Comparison of ENCODE assay signal across 8 cellular contexts in the genomic region with DNA sequence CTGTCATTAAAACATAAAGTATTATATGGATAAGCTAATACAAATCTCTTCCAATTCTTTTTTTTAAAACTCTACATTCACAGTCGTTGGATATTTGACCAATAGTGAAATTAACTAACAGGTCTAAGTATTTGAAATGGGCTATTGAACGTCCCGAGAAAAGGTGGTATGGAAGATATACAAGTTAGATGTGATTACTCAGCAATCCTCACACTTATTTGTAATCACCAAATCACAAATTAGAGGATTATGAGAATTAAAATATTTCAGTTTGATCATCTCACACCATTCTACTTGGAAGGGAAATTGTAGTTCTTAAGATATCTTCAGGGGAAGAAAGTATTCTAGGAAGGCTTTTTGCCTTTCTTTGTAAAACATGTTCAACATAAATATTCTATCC.
"Had no signal": no experiment of that assay in that cellular context is flagged by ENCODE, and none has a peak within 500 bp of the region (broad histone marks: within the 10 kb centered on the region; RNA-seq: fewer than 3 reads in every experiment).

No MANE protein-coding gene starts in this region.

- H3K4me3 ChIP-seq: GM12878 had no signal

- FAIRE-seq: G401.6, GM12878, GM12891, GM12892, GM18507, GM19239 had no signal

- DNase-seq: GDM1, GF-D8 had no signal

- ATAC-seq: GM12878 had no signal
